In the genomic region with DNA sequence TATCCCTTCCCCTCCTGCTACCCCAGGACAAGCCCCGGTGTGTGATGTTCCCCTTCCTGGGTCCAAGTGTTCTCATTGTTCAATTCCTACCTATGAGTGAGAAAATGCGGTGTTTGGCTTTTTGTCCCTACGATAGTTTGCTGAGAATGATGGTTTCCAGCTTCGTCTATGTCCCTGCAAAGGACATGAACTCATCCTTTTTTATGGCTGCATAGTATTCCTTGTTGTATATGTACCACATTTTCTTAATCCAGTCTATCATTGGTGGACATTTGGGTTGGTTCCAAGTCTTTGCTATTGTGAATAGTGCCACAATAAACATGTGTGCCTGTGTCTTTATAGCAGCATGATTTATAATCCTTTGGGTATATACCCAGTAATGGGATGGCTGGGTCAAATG, we compare ENCODE assay signal across 4 cellular contexts. TPM values are rescaled to one million over a fixed set of nuclear protein-coding genes. Genes with fewer than 3 reads are reported as not detected.
DNase-seq lines count a peak whose midpoint lies in the region; ATAC-seq, FAIRE-seq and TF ChIP-seq lines count a peak whose summit lies in the region.
"Not testable (repeated sequence)": the region's sequence is repeated elsewhere in the genome, so short reads cannot be mapped to it uniquely, and the experiment has no call there.

No MANE protein-coding gene starts in this region.

- not testable (repeated sequence) for DNase-seq in K562 (ENCODE audit: extremely low read depth in 1 of 4, low spot score in 3 of 4); neural crest cell (ENCODE audit: low read depth, low spot score)

- not testable (repeated sequence) for TF ChIP-seq EP300 in K562 (IDR thresholded peaks at IDR 0.05; ENCODE audit: low read length)

- not testable (repeated sequence) for H3K27me3 Mint-ChIP-seq in neural crest cell (ENCODE audit: low read depth)

- not testable (repeated sequence) for H3K27me3 ChIP-seq in K562 (ENCODE audit: control insufficient read depth in 2 of 2, insufficient read depth in 2 of 2, low read length in 2 of 2)

- not testable (repeated sequence) for H3K4me3 Mint-ChIP-seq in neural crest cell

- intact Hi-C loops in K562 (cut with micrococcal nuclease), result not testable (repeated sequence)

- not testable (repeated sequence) for H3K9ac ChIP-seq in K562 (ENCODE audit: insufficient read depth in 1 of 2, low read depth in 2 of 2, low read length in 2 of 2)

- in situ Hi-C loops in K562 (cut with MboI), result not testable (repeated sequence)

- peak overlapping the region; percentile 12 for H3K27ac Mint-ChIP-seq in neural crest cell (ENCODE audit: unreplicated experiment)

- H3K4me3 ChIP-seq in HEK293 (ENCODE audit: low read depth, low read length); K562: not testable (repeated sequence)

- POLR2A ChIA-PET in HEK293 (lab: Yijun Ruan, JAX); K562 (lab: Yijun Ruan, JAX): not testable (repeated sequence)

- not testable (repeated sequence) for H3K4me1 ChIP-seq in HEK293 (ENCODE audit: control insufficient read depth, insufficient read depth, low read length); K562 (replicated peaks in 1 of 2; ENCODE audit: control insufficient read depth in 2 of 2, insufficient read depth in 2 of 2, low read length in 2 of 2)

- not testable (repeated sequence) for TF ChIP-seq CTCF in HEK293 (tag by site-specific recombination; IDR thresholded peaks at IDR 0.05); K562 (IDR thresholded peaks at IDR 0.05 in 2 of 3, conservative IDR thresholded peaks at IDR 0.05 in 1 of 3; ENCODE audit: insufficient read depth in 2 of 3, low read depth in 1 of 3, low read length in 3 of 3); neural crest cell (conservative IDR thresholded peaks at IDR 0.05)

- WGBS in K562 (ENCODE audit: insufficient coverage, low coverage, missing lambda C conversion rate), result 77% methylated on average over 3 of the region's 4 CpGs

- not testable (repeated sequence) for ATAC-seq in SK-N-SH treated with all-trans-retinoic acid at 6 μM for 48 hours, K562

- not testable (repeated sequence) for H2AFZ ChIP-seq in K562 (ENCODE audit: low read depth, low read length)

- not testable (repeated sequence) for H4K20me1 ChIP-seq in K562 (replicated peaks; ENCODE audit: control insufficient read depth, insufficient read depth, low read length)

- H3K79me2 ChIP-seq in K562 (ENCODE audit: control insufficient read depth, insufficient read depth, low read length), result not testable (repeated sequence)

- TF ChIP-seq RAD21 in K562 (CRISPR knock-in tag; conservative IDR thresholded peaks at IDR 0.05 in 1 of 2, IDR thresholded peaks at IDR 0.05 in 1 of 2), result not testable (repeated sequence)

- H3K9me3 Mint-ChIP-seq in neural crest cell, result not testable (repeated sequence)

- CTCF ChIA-PET in HEK293 (lab: Yijun Ruan, JAX); K562 (lab: Yijun Ruan, JAX; ENCODE audit: low intra/inter-chr PET ratio): not testable (repeated sequence)

- H3K36me3 ChIP-seq in HEK293 (ENCODE audit: control insufficient read depth in 2 of 2, insufficient read depth in 1 of 2, low read length in 2 of 2); K562 (ENCODE audit: control insufficient read depth, insufficient read depth, low read length): not testable (repeated sequence)

- BruUV-seq in K562 (replicated peaks; lab: Mats Ljungman, UMichigan), result not testable (repeated sequence)

- FAIRE-seq in K562 (lab: Jason Lieb, UNC), result peak; percentile 54

- not testable (repeated sequence) for H3K4me2 ChIP-seq in K562 (ENCODE audit: insufficient read depth, low read length)

- H3K4me1 Mint-ChIP-seq in neural crest cell, result not testable (repeated sequence)

- TF ChIP-seq POLR2A in K562 (conservative IDR thresholded peaks at IDR 0.05), result not testable (repeated sequence)

- not testable (repeated sequence) for H3K9me1 ChIP-seq in K562 (ENCODE audit: control insufficient read depth, insufficient read depth, low read length)

- H3K36me3 Mint-ChIP-seq in neural crest cell (ENCODE audit: low read depth), result peaks cover 19% of the 10 kb centered on the region

- H3K27ac ChIP-seq in HEK293 (ENCODE audit: extremely low read depth, low read depth, low read length); K562 (ENCODE audit: extremely low read depth, low read depth, low read length): not testable (repeated sequence)

- H3K9me3 ChIP-seq in HEK293 (ENCODE audit: control insufficient read depth, insufficient read depth, low read depth, low read length); K562 (replicated peaks; ENCODE audit: control insufficient read depth, insufficient read depth, low read depth, low read length): not testable (repeated sequence)

TF ChIP-seq in HEK293, 187 proteins besides CTCF, POLR2A, EP300 and RAD21:
- TF ChIP-seq ZNF146 (tag by site-specific recombination; IDR thresholded peaks at IDR 0.05), result peak; percentile 58; the same call in 1 of the 2 replicates

TF ChIP-seq in SK-N-SH treated with all-trans-retinoic acid at 6 μM for 48 hours, 23 proteins besides CTCF, POLR2A, EP300 and RAD21:
- TF ChIP-seq ZNF8 (CRISPR knock-in tag; IDR thresholded peaks at IDR 0.05), result peak; percentile 81

TF ChIP-seq in K562, 482 proteins besides CTCF, POLR2A, EP300 and RAD21:
- TF ChIP-seq ZNF146 (CRISPR knock-in tag; IDR thresholded peaks at IDR 0.05; ENCODE audit: unreplicated experiment), result peak; percentile 73

RNA-seq across cellular contexts. Expression of a gene that starts 55.0 kb away (rescaled TPM):
- total RNA-seq in K562 (2011; cell fraction: chromatin; rRNA removed; ENCODE audit: low replicate concordance), result 37.2 and 90.3 TPM in 2 replicates
- 25.0 and 27.9 TPM in 2 replicates for total RNA-seq in K562 (2011; cell fraction: nucleolus; rRNA removed)
- total RNA-seq in K562 (2011; cell fraction: nucleoplasm; rRNA removed), result 52.5 and 116 TPM in 2 replicates
- 25.5 and 28.7 TPM in 2 replicates for total RNA-seq in K562 (2014; rRNA removed)
- 37.6 and 39.0 TPM in 2 replicates for total RNA-seq in K562 (2014; rRNA removed; fragmentation: Illumina TruSeq; extraction: Trizol)
- 38.6 and 38.7 TPM in 2 replicates for total RNA-seq in K562 (2015; rRNA removed; fragmentation: Illumina TruSeq; extraction: Trizol)
- total RNA-seq in K562 (2021), result 24.1 and 27.8 TPM in 2 replicates
- polyA plus RNA-seq in K562 (2011; rRNA removed), result 59.2 and 60.3 TPM in 2 replicates
- 18.2 and 36.0 TPM in 2 replicates for polyA plus RNA-seq in K562 (2011; cell fraction: cytosol; rRNA removed)
- polyA plus RNA-seq in K562 (2011; cell fraction: nucleus; rRNA removed), result 16.1 and 28.3 TPM in 2 replicates
- 29.3 and 38.7 TPM in 2 replicates for polyA plus RNA-seq in K562 (2012)
- polyA plus RNA-seq in K562 (2014; fragmentation: Illumina TruSeq; extraction: Trizol), result 34.8 and 43.7 TPM in 2 replicates
- polyA plus RNA-seq in K562 (2014; fragmentation: Nextera tagmentation; extraction: Ambion mirVana), result 10 to 100 TPM; 47.3 to 59.5 TPM
- 26.8 and 40.9 TPM in 2 replicates for polyA plus RNA-seq in K562 (2014; rRNA removed)
- polyA minus RNA-seq in K562 (2011; rRNA and poly(A)+ RNA removed), result 52.9 and 73.6 TPM in 2 replicates
- 17.2 and 29.0 TPM in 2 replicates for polyA minus RNA-seq in K562 (2011; cell fraction: cytosol; rRNA and poly(A)+ RNA removed)
- polyA minus RNA-seq in K562 (2011; cell fraction: nucleus; rRNA and poly(A)+ RNA removed), result 78.0 and 156 TPM in 2 replicates
- 19.9 and 20.3 TPM in 2 replicates for total RNA-seq in neural crest cell

RNA-seq across cellular contexts. Expression of a gene that starts 55.1 kb away (rescaled TPM):
- 22.8 and 75.8 TPM in 2 replicates for total RNA-seq in K562 (2011; cell fraction: chromatin; rRNA removed; ENCODE audit: low replicate concordance)
- total RNA-seq in K562 (2011; cell fraction: nucleolus; rRNA removed), result 14.7 and 32.1 TPM in 2 replicates
- total RNA-seq in K562 (2011; cell fraction: nucleoplasm; rRNA removed), result 44.4 and 85.9 TPM in 2 replicates
- total RNA-seq in K562 (2014; rRNA removed), result 50.2 and 84.0 TPM in 2 replicates
- 102 and 169 TPM in 2 replicates for total RNA-seq in K562 (2014; rRNA removed; fragmentation: Illumina TruSeq; extraction: Trizol)
- 197 and 202 TPM in 2 replicates for total RNA-seq in K562 (2015; rRNA removed; fragmentation: Illumina TruSeq; extraction: Trizol)
- 56.0 and 62.3 TPM in 2 replicates for total RNA-seq in K562 (2021)
- 63.2 and 92.2 TPM in 2 replicates for polyA plus RNA-seq in K562 (2011; rRNA removed)
- 30.3 and 64.9 TPM in 2 replicates for polyA plus RNA-seq in K562 (2011; cell fraction: cytosol; rRNA removed)
- 28.0 and 50.0 TPM in 2 replicates for polyA plus RNA-seq in K562 (2011; cell fraction: nucleus; rRNA removed)
- 61.9 and 88.4 TPM in 2 replicates for polyA plus RNA-seq in K562 (2012)
- polyA plus RNA-seq in K562 (2014; fragmentation: Illumina TruSeq; extraction: Trizol), result 63.5 and 74.3 TPM in 2 replicates
- polyA plus RNA-seq in K562 (2014; fragmentation: Nextera tagmentation; extraction: Ambion mirVana), result 100 to 1,000 TPM; 179 to 214 TPM
- 170 and 245 TPM in 2 replicates for polyA plus RNA-seq in K562 (2014; rRNA removed)
- 50.0 and 53.8 TPM in 2 replicates for polyA minus RNA-seq in K562 (2011; rRNA and poly(A)+ RNA removed)
- 9.6 and 44.7 TPM in 2 replicates for polyA minus RNA-seq in K562 (2011; cell fraction: cytosol; rRNA and poly(A)+ RNA removed)
- polyA minus RNA-seq in K562 (2011; cell fraction: nucleus; rRNA and poly(A)+ RNA removed), result 30.7 and 56.2 TPM in 2 replicates
- 54.0 and 64.6 TPM in 2 replicates for total RNA-seq in neural crest cell
